ENCODE assay signal across 17 cellular contexts in the genomic region with DNA sequence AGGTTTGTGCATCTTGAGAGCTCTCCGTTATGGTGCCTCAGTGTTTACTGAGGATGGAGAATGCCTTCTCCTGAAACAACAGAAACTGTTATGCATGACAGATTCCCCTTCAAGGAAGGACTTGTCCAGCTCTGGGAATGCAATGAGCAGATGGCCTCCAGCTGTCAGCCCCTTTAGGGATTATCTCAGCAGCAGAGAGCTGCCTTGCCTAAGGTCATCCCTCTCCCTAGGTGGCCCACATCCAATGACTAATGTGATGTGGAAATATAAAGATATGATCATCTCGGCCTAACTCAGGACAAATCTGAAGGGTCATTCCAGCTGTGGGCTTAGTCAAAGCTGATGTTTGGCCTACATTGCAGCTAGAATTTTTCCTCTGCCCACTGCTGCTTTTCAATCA.
DNase-seq lines count a peak whose midpoint lies in the region; ATAC-seq and TF ChIP-seq lines count a peak whose summit lies in the region.
"Had no signal": no experiment of that assay in that cellular context is flagged by ENCODE, and none has a peak within 500 bp of the region (broad histone marks: within the 10 kb centered on the region; RNA-seq: fewer than 3 reads in every experiment).

No MANE protein-coding gene starts in this region.

- H3K27me3 ChIP-seq in MG63 (no peaks in the 10 kb centered on the region), WERI-Rb-1 (ENCODE audit: insufficient read depth, low read depth, severe bottlenecking) (no peaks in the 10 kb centered on the region)
- H3K27me3 ChIP-seq: BE2C had no signal

- peak; percentile 74 for DNase-seq in DMS 273 (lab: John Stamatoyannopoulos, UW; ENCODE audit: unreplicated experiment)
- peak; percentile 36 for DNase-seq in MG63
- DNase-seq in WERI-Rb-1: peak; percentile 87
- DNase-seq in left ventricle myocardium superior: peak; percentile 45
- DNase-seq in activated naive CD4-positive, alpha-beta T cell treated with Interleukin-2 at 50 U/mL for 16 hours: no peak
- no peak for DNase-seq in activated CD8-positive, alpha-beta memory T cell treated with anti-CD3 and anti-CD28 coated beads, Interleukin-2, amount 50 U/mL, for 4 hours
- DNase-seq: BE2C; DMS79 treated with DMSO at 0.1 percent for 48 hours; H7; HFFc6; KG1; MV-4-11; NCI-H1694; NCI-H2081; NCI-H446 treated with DMSO at 0.1 percent for 48 hours; NK-92 treated with Interleukin-12 subunit alpha and Interleukin-12 subunit beta, amount 100 ng/mL, for 24 hours had no signal

- no peaks in the 10 kb centered on the region for H3K9me3 ChIP-seq in MG63
- H3K9me3 ChIP-seq in WERI-Rb-1 (ENCODE audit: severe bottlenecking): no peaks in the 10 kb centered on the region
- H3K9me3 ChIP-seq: BE2C had no signal

- peak; percentile 73 for ATAC-seq in left ventricle myocardium superior
- no peak for ATAC-seq in GM21528 (IDR thresholded peaks at IDR 0.05; ENCODE audit: low FRiP score, unreplicated experiment)

- no peak overlapping the region for H3K4me3 ChIP-seq in MG63
- H3K4me3 ChIP-seq in WERI-Rb-1 (ENCODE audit: low read depth, low read length): no peak overlapping the region

- no peak for TF ChIP-seq CTCF in WERI-Rb-1 (IDR thresholded peaks at IDR 0.05; ENCODE audit: low read depth, low read length)

- H3K27ac ChIP-seq in WERI-Rb-1: peak overlapping the region; percentile 27

- intact Hi-C loops in left ventricle myocardium superior (cut with micrococcal nuclease): no loop called here

- no peaks in the 10 kb centered on the region for H3K36me3 ChIP-seq in MG63
- H3K36me3 ChIP-seq in WERI-Rb-1: no peaks in the 10 kb centered on the region
- H3K36me3 ChIP-seq: BE2C had no signal

Comparison
In these comparisons a context has a peak if more than half of its experiments do, and no peak if none do; other contexts are left out.
1. DNase-seq: peak in DMS 273 (single experiment), MG63 (single experiment), WERI-Rb-1 (single experiment) and left ventricle myocardium superior (single experiment); none in activated naive CD4-positive, alpha-beta T cell treated with Interleukin-2 at 50 U/mL for 16 hours (single experiment) and activated CD8-positive, alpha-beta memory T cell treated with anti-CD3 and anti-CD28 coated beads, Interleukin-2, amount 50 U/mL, for 4 hours (single experiment).